ENCODE assay signal across 8 cellular contexts in the genomic region with DNA sequence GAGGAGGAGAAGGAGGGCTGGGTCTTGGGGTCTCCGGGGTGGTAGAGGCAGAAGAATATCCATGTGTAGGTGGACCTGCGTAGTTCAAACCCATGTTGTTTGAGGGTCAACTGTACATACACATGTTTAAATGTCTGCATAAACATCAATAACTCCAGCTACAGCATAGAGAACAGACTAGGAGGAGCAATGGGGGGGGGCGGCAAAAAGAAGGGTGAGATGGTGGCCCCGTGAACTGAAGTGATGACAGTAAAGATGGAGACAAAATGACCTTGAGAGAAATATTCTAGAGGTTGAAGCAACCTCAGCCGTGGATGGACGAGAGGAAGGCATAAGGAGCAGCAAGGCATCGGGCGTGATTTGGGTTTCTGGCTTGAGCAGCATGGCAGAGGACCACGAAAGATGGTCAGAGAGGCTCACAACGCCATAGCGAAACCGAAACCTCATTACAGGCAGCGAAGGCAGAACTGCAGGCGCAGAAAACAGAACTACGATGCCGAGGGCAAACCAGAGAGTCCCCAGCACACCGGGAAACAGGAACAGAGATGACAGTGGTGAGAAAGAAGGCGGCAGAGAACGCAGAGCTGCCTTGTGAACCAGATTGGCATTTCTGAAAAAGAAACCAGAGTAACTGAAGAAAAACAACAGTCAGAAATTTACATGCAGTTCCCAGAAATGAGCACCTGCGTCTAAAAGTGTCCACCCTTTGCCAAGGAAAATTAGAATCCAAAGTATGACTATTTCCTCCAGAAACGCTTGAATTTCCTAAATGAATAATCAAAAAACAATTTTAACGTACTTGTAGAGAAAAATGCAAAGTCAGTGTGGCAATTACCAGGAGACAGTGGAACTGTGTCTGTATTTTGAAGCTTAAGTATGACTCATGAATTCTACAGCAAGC. TPM values are rescaled to one million over a fixed set of nuclear protein-coding genes. Genes with fewer than 3 reads are reported as not detected.
A peak's percentile ranks its signal among the peaks of the same experiment; 100 is the strongest.
DNase-seq lines count a peak whose midpoint lies in the region; ATAC-seq and TF ChIP-seq lines count a peak whose summit lies in the region.

No MANE protein-coding gene starts in this region.

- H3K27ac Mint-ChIP-seq in nephron progenitor cell, result peak overlapping the region; percentile 12

- DNase-seq in NCI-H2196 (lab: John Stamatoyannopoulos, UW; ENCODE audit: unreplicated experiment) (peak; percentile 52), nephron progenitor cell (no peak), ureter (ENCODE audit: low spot score) (peak; percentile 45), NCI-H2107 treated with DMSO at 0.1 percent for 48 hours (lab: John Stamatoyannopoulos, UW; ENCODE audit: unreplicated experiment) (no peak)
- peak; percentile 53 to 73 for DNase-seq in activated CD4-positive, alpha-beta T cell treated with anti-CD3 and anti-CD28 coated beads, Interleukin-2, amount 50 U/mL, for 24 hours (ENCODE audit: low read depth in 1 of 2, low spot score in 1 of 2)
- peak; percentile 13 for DNase-seq in effector CD8-positive, alpha-beta T cell (lab: John Stamatoyannopoulos, UW)

- no peak overlapping the region for H3K4me3 Mint-ChIP-seq in nephron progenitor cell

- H3K27me3 Mint-ChIP-seq in nephron progenitor cell (ENCODE audit: low read depth, poor library complexity), result peaks cover 13% of the 10 kb centered on the region

- peak; percentile 41 for TF ChIP-seq POLR2A in GM15510 (IDR thresholded peaks at IDR 0.05; ENCODE audit: borderline replicate concordance, extremely low read depth, insufficient read length)

- H3K4me1 Mint-ChIP-seq in nephron progenitor cell, result peaks cover 5% of the 10 kb centered on the region

- no peak for TF ChIP-seq CTCF in nephron progenitor cell (IDR thresholded peaks at IDR 0.05)

- no peaks in the 10 kb centered on the region for H3K9me3 Mint-ChIP-seq in nephron progenitor cell

- peak; percentile 83 for ATAC-seq in HG02678 (IDR thresholded peaks at IDR 0.05; ENCODE audit: unreplicated experiment)

- H3K36me3 Mint-ChIP-seq in nephron progenitor cell (ENCODE audit: low read depth), result no peaks in the 10 kb centered on the region

RNA-seq across cellular contexts. Expression of gene ENPP6, which starts 50.2 kb away (rescaled TPM):
- total RNA-seq in ureter, result 3.9 TPM

Comparison
In these comparisons a context has a peak if more than half of its experiments do, and no peak if none do; other contexts are left out.
1. DNase-seq: peak in NCI-H2196 (single experiment), activated CD4-positive, alpha-beta T cell treated with anti-CD3 and anti-CD28 coated beads, Interleukin-2, amount 50 U/mL, for 24 hours (2 of 2), effector CD8-positive, alpha-beta T cell (single experiment) and ureter (single experiment); none in nephron progenitor cell (single experiment) and NCI-H2107 treated with DMSO at 0.1 percent for 48 hours (single experiment).